ENCODE assay signal across 8 cellular contexts in genomic region chr20:49278036-49278816, GRCh38. TPM values are rescaled to one million over a fixed set of nuclear protein-coding genes. Genes with fewer than 3 reads are reported as not detected.
DNase-seq lines count a peak whose midpoint lies in the region; ATAC-seq and TF ChIP-seq lines count a peak whose summit lies in the region.

ZNFX1 (minus strand) TSS chr20:49278057; CDS start chr20:49275839, 2,218 bp downstream.

- ATAC-seq in RWPE2 (ENCODE audit: low read depth) (peak; percentile 82), natural killer cell (peak; percentile 83 to 95 (median 86))

- peak within 1 kb of the TSS; percentile 99 for H3K27ac Mint-ChIP-seq in activated T-helper 2 cell treated with anti-CD3 and anti-CD28 coated beads, Interferon-gamma antibody, Interleukin-2, Interleukin-4, amounts not matched to agents 10 μg/mL and 5 μg/mL and 100 μg/mL, durations not matched to agents 14 hours and 24 hours and 36 hours
- H3K27ac Mint-ChIP-seq in natural killer cell: peak within 1 kb of the TSS; percentile 94 to 95

- peak within 1 kb of the TSS; percentile 99 for H3K4me3 Mint-ChIP-seq in activated T-helper 2 cell treated with anti-CD3 and anti-CD28 coated beads, Interferon-gamma antibody, Interleukin-2, Interleukin-4, amounts not matched to agents 10 μg/mL and 5 μg/mL and 100 μg/mL, durations not matched to agents 14 hours and 24 hours and 36 hours (ENCODE audit: low read depth)
- H3K4me3 Mint-ChIP-seq in natural killer cell: peak within 1 kb of the TSS; percentile 97

- H3K9me3 ChIP-seq in RWPE2 (ENCODE audit: severe bottlenecking): peaks cover 11% of the 10 kb centered on the region

- H3K27me3 ChIP-seq in RWPE2 (ENCODE audit: insufficient read depth, poor library complexity, severe bottlenecking): no peaks in the 10 kb centered on the region

- TF ChIP-seq CTCF in RWPE2 (IDR thresholded peaks at IDR 0.05; ENCODE audit: poor library complexity, severe bottlenecking) (peak; percentile 42), fibroblast of mammary gland (conservative IDR thresholded peaks at IDR 0.05; ENCODE audit: control insufficient read depth, insufficient read depth, low read depth, low read length) (no peak), natural killer cell (IDR thresholded peaks at IDR 0.05) (no peak)

- DNase-seq in EH (ENCODE audit: low read depth): peak; percentile 98
- DNase-seq in H4 (ENCODE audit: low spot score): peak; percentile 96
- peak; percentile 98 for DNase-seq in LoVo (ENCODE audit: low spot score)
- DNase-seq in RWPE2 (ENCODE audit: low spot score): peak; percentile 100
- DNase-seq in activated T-helper 2 cell treated with anti-CD3 and anti-CD28 coated beads, Interferon-gamma antibody, Interleukin-2, Interleukin-4, amounts not matched to agents 10 μg/mL and 5 μg/mL and 100 μg/mL, durations not matched to agents 14 hours and 24 hours and 36 hours (ENCODE audit: low spot score): peak; percentile 98
- peak; percentile 96 for DNase-seq in fibroblast of mammary gland (ENCODE audit: low read depth)
- peak; percentile 97 for DNase-seq in natural killer cell
- peak; percentile 97 for DNase-seq in stimulated activated naive CD4-positive, alpha-beta T cell treated with Interleukin-2 at 50 U/mL for 16 hours (lab: John Stamatoyannopoulos, UW)

- peaks cover 35% of the 10 kb centered on the region for H3K9me3 Mint-ChIP-seq in activated T-helper 2 cell treated with anti-CD3 and anti-CD28 coated beads, Interferon-gamma antibody, Interleukin-2, Interleukin-4, amounts not matched to agents 10 μg/mL and 5 μg/mL and 100 μg/mL, durations not matched to agents 14 hours and 24 hours and 36 hours
- peaks cover 6% of the 10 kb centered on the region in 2 donors for H3K9me3 Mint-ChIP-seq in natural killer cell

- H3K36me3 Mint-ChIP-seq in activated T-helper 2 cell treated with anti-CD3 and anti-CD28 coated beads, Interferon-gamma antibody, Interleukin-2, Interleukin-4, amounts not matched to agents 10 μg/mL and 5 μg/mL and 100 μg/mL, durations not matched to agents 14 hours and 24 hours and 36 hours (ENCODE audit: low read depth): peaks cover 83% of the 10 kb centered on the region
- peaks cover 37% of the 10 kb centered on the region for H3K36me3 Mint-ChIP-seq in natural killer cell

- peak within 1 kb of the TSS; percentile 87 for H3K27ac ChIP-seq in RWPE2 (ENCODE audit: poor library complexity, severe bottlenecking)

- H3K27me3 Mint-ChIP-seq in activated T-helper 2 cell treated with anti-CD3 and anti-CD28 coated beads, Interferon-gamma antibody, Interleukin-2, Interleukin-4, amounts not matched to agents 10 μg/mL and 5 μg/mL and 100 μg/mL, durations not matched to agents 14 hours and 24 hours and 36 hours (ENCODE audit: low read depth): no peaks in the 10 kb centered on the region
- no peaks in the 10 kb centered on the region for H3K27me3 Mint-ChIP-seq in natural killer cell (ENCODE audit: low read depth in 2 of 2)

- H3K4me1 ChIP-seq in RWPE2 (ENCODE audit: insufficient read depth, poor library complexity, severe bottlenecking): peaks cover 53% of the 10 kb centered on the region

- H3K4me1 Mint-ChIP-seq in activated T-helper 2 cell treated with anti-CD3 and anti-CD28 coated beads, Interferon-gamma antibody, Interleukin-2, Interleukin-4, amounts not matched to agents 10 μg/mL and 5 μg/mL and 100 μg/mL, durations not matched to agents 14 hours and 24 hours and 36 hours (ENCODE audit: low read depth): peaks cover 50% of the 10 kb centered on the region
- H3K4me1 Mint-ChIP-seq in natural killer cell: peaks cover 69 to 81% of the 10 kb centered on the region in 2 donors

- peaks cover 76% of the 10 kb centered on the region for H3K36me3 ChIP-seq in RWPE2 (ENCODE audit: low read depth)

- intact Hi-C loops in activated T-helper 2 cell treated with anti-CD3 and anti-CD28 coated beads, Interferon-gamma antibody, Interleukin-2, Interleukin-4, amounts not matched to agents 10 μg/mL and 5 μg/mL and 100 μg/mL, durations not matched to agents 14 hours and 24 hours and 36 hours (cut with micrococcal nuclease): loop anchor here (1.0 to 5.0 kb wide), 5 partner anchors 91 to 834 kb away; partner anchors contain the start of genes CSE1L, SLC9A8 and UBE2V1
- intact Hi-C loops in natural killer cell (cut with micrococcal nuclease): loop anchor here (1.0 to 10.0 kb wide), 4 partner anchors 44 to 387 kb away; partner anchors contain the start of genes CSE1L and DDX27

- H3K4me3 ChIP-seq in RWPE2 (ENCODE audit: severe bottlenecking): peak within 1 kb of the TSS; percentile 72
- peak within 1 kb of the TSS; percentile 100 for H3K4me3 ChIP-seq in fibroblast of mammary gland (ENCODE audit: control insufficient read depth, low read depth, low read length)

RNA-seq across cellular contexts. Expression of gene ZNFX1, which starts in this region (rescaled TPM):
- total RNA-seq in H4 (2014; rRNA removed; shearing (Covaris generic)): 21.9 and 22.8 TPM in 2 replicates
- 49.3 and 51.0 TPM in 2 replicates for total RNA-seq in activated T-helper 2 cell treated with anti-CD3 and anti-CD28 coated beads, Interferon-gamma antibody, Interleukin-2, Interleukin-4, amounts not matched to agents 10 μg/mL and 5 μg/mL and 100 μg/mL, durations not matched to agents 14 hours and 24 hours and 36 hours
- 10 to 100 TPM; 55.8 to 58.5 (median 57.8) TPM for total RNA-seq in natural killer cell

Comparison
In these comparisons a context has a peak if more than half of its experiments do, and no peak if none do; other contexts are left out.
1. Peak in every context shown above with its lines: DNase-seq, ATAC-seq, H3K4me3 ChIP-seq and H3K27ac ChIP-seq.